ENCODE assay signal across 1 cellular context in the genomic region with DNA sequence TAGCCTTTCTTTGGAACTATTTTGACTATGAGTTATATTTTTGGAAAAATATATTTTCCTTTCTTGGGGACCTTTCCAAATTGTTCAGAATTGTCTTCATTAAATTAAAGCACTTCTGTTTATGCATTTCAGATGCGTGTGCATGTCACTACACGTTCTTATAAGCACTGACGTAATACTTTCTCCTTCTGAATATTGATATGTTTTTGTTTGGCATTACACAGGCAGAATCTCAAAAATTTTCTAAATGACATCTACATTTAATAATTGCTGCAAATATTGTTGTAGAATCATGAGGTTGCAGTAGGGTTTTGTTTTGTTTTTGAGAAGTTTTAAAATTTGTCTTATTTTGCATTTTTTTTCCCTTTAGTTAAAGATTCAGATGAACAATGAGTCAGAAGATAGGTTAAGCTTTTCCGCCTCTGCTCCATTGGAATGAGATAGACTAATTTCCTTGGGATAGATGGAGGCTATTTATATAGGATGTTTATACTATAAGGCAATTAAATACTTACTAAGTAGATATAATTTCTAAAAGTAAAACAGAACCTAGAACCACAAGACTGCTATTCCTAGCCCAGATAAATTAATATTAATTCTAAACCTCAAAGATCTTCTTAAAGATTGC.
TF ChIP-seq lines count a peak whose summit lies in the region.

No MANE protein-coding gene starts in this region.

TF ChIP-seq in HEK293, 187 proteins besides CTCF, POLR2A, EP300 and RAD21 (continued from another document):
- TF ChIP-seq KLF7 (tag by site-specific recombination; IDR thresholded peaks at IDR 0.05; ENCODE audit: borderline replicate concordance) (no peak), EGR2 (tag by site-specific recombination; IDR thresholded peaks at IDR 0.05; ENCODE audit: low read depth) (no peak), ZFP3 (tag by site-specific recombination; IDR thresholded peaks at IDR 0.05; ENCODE audit: low read depth) (no peak), ZNF677 (tag by site-specific recombination; IDR thresholded peaks at IDR 0.05) (no peak), MZF1 (tag by site-specific recombination; IDR thresholded peaks at IDR 0.05; ENCODE audit: borderline replicate concordance) (no peak), ZEB2 (tag by site-specific recombination; IDR thresholded peaks at IDR 0.05) (0 out of 2 replicates have a peak, but pooled peaks have one; percentile 16), ZSCAN30 (tag by site-specific recombination; IDR thresholded peaks at IDR 0.05) (no peak), ZNF335 (tag by site-specific recombination; conservative IDR thresholded peaks at IDR 0.05) (0 out of 2 replicates have a peak, but pooled peaks have one; percentile 25), ZFP69B (tag by site-specific recombination; IDR thresholded peaks at IDR 0.05) (no peak)
- TF ChIP-seq, protein P1, sequence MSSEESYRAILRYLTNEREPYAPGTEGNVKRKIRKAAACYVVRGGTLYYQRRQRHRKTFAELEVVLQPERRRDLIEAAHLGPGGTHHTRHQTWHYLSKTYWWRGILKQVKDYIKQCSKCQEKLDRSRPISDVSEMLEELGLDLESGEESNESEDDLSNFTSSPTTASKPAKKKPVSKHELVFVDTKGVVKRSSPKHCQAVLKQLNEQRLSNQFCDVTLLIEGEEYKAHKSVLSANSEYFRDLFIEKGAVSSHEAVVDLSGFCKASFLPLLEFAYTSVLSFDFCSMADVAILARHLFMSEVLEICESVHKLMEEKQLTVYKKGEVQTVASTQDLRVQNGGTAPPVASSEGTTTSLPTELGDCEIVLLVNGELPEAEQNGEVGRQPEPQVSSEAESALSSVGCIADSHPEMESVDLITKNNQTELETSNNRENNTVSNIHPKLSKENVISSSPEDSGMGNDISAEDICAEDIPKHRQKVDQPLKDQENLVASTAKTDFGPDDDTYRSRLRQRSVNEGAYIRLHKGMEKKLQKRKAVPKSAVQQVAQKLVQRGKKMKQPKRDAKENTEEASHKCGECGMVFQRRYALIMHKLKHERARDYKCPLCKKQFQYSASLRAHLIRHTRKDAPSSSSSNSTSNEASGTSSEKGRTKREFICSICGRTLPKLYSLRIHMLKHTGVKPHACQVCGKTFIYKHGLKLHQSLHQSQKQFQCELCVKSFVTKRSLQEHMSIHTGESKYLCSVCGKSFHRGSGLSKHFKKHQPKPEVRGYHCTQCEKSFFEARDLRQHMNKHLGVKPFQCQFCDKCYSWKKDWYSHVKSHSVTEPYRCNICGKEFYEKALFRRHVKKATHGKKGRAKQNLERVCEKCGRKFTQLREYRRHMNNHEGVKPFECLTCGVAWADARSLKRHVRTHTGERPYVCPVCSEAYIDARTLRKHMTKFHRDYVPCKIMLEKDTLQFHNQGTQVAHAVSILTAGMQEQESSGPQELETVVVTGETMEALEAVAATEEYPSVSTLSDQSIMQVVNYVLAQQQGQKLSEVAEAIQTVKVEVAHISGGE (tag by site-specific recombination; conservative IDR thresholded peaks at IDR 0.05; ENCODE audit: low read depth): no peak
- TF ChIP-seq, protein P2, sequence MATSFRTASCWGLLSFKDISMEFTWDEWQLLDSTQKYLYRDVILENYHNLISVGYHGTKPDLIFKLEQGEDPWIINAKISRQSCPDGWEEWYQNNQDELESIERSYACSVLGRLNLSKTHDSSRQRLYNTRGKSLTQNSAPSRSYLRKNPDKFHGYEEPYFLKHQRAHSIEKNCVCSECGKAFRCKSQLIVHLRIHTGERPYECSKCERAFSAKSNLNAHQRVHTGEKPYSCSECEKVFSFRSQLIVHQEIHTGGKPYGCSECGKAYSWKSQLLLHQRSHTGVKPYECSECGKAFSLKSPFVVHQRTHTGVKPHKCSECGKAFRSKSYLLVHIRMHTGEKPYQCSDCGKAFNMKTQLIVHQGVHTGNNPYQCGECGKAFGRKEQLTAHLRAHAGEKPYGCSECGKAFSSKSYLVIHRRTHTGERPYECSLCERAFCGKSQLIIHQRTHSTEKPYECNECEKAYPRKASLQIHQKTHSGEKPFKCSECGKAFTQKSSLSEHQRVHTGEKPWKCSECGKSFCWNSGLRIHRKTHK (tag by site-specific recombination; IDR thresholded peaks at IDR 0.05): no peak
- TF ChIP-seq, protein P3, sequence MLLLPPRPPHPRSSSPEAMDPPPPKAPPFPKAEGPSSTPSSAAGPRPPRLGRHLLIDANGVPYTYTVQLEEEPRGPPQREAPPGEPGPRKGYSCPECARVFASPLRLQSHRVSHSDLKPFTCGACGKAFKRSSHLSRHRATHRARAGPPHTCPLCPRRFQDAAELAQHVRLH (tag by site-specific recombination; IDR thresholded peaks at IDR 0.05): no peak
- TF ChIP-seq, protein P4, sequence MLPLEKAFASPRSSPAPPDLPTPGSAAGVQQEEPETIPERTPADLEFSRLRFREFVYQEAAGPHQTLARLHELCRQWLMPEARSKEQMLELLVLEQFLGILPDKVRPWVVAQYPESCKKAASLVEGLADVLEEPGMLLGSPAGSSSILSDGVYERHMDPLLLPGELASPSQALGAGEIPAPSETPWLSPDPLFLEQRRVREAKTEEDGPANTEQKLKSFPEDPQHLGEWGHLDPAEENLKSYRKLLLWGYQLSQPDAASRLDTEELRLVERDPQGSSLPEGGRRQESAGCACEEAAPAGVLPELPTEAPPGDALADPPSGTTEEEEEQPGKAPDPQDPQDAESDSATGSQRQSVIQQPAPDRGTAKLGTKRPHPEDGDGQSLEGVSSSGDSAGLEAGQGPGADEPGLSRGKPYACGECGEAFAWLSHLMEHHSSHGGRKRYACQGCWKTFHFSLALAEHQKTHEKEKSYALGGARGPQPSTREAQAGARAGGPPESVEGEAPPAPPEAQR (tag by site-specific recombination; IDR thresholded peaks at IDR 0.05): no peak
- TF ChIP-seq, protein P5, sequence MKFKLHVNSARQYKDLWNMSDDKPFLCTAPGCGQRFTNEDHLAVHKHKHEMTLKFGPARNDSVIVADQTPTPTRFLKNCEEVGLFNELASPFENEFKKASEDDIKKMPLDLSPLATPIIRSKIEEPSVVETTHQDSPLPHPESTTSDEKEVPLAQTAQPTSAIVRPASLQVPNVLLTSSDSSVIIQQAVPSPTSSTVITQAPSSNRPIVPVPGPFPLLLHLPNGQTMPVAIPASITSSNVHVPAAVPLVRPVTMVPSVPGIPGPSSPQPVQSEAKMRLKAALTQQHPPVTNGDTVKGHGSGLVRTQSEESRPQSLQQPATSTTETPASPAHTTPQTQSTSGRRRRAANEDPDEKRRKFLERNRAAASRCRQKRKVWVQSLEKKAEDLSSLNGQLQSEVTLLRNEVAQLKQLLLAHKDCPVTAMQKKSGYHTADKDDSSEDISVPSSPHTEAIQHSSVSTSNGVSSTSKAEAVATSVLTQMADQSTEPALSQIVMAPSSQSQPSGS (tag by site-specific recombination; IDR thresholded peaks at IDR 0.05; ENCODE audit: low read depth): peak; percentile 79
- TF ChIP-seq, protein P6, sequence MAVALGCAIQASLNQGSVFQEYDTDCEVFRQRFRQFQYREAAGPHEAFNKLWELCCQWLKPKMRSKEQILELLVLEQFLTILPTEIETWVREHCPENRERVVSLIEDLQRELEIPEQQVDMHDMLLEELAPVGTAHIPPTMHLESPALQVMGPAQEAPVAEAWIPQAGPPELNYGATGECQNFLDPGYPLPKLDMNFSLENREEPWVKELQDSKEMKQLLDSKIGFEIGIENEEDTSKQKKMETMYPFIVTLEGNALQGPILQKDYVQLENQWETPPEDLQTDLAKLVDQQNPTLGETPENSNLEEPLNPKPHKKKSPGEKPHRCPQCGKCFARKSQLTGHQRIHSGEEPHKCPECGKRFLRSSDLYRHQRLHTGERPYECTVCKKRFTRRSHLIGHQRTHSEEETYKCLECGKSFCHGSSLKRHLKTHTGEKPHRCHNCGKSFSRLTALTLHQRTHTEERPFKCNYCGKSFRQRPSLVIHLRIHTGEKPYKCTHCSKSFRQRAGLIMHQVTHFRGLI (tag by site-specific recombination; IDR thresholded peaks at IDR 0.05): no peak
